Comparison of ENCODE assay signal across 1 cellular context in the genomic region with DNA sequence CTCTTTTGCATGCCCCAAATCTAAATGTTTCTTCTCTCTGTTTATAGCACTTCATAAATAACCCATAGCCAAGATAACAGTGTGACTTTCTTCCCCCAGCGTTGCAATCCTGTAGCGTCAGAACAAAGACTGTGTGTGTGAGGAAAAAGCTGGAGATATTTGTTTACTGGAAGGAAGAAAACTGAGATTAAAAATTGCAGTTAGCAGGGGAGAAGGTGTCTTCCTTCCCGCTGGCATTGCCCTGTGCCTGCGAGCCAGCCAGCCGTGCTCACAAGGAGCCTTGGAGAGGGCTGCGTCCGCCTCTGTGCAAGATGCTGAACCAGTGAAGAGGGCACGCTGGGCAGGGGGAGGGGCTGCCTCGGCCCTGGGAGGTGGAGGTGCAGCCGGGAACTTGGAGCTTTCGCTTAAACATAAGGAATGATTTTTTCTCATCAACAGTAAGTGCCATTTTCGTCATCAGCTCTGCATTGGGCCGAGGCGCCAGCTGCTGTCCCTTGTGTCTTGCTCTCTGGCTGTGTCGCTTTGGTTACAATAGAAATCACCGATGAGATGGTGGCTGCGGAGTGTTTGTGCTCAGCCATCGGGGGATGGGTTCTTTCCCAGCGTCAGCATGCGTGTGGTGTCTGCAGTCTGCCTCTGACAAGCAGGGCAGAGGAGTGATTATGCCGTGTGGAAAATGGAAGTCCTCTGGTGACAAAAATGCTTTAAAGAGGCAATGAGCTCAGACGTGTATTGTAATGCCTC.
TF ChIP-seq lines count a peak whose summit lies in the region.

No MANE protein-coding gene starts in this region.

TF ChIP-seq in SK-N-SH treated with all-trans-retinoic acid at 6 μM for 48 hours, 23 proteins besides CTCF, POLR2A, EP300 and RAD21 (continued from another document):
- TF ChIP-seq POU6F1 (CRISPR knock-in tag; IDR thresholded peaks at IDR 0.05; ENCODE audit: borderline replicate concordance, low read depth) (no peak), ZNF70 (CRISPR knock-in tag; IDR thresholded peaks at IDR 0.05) (no peak), RARB (CRISPR knock-in tag; IDR thresholded peaks at IDR 0.05) (no peak), OSR1 (CRISPR knock-in tag; IDR thresholded peaks at IDR 0.05) (no peak)
